Comparison of ENCODE assay signal across 2 cellular contexts in the genomic region with DNA sequence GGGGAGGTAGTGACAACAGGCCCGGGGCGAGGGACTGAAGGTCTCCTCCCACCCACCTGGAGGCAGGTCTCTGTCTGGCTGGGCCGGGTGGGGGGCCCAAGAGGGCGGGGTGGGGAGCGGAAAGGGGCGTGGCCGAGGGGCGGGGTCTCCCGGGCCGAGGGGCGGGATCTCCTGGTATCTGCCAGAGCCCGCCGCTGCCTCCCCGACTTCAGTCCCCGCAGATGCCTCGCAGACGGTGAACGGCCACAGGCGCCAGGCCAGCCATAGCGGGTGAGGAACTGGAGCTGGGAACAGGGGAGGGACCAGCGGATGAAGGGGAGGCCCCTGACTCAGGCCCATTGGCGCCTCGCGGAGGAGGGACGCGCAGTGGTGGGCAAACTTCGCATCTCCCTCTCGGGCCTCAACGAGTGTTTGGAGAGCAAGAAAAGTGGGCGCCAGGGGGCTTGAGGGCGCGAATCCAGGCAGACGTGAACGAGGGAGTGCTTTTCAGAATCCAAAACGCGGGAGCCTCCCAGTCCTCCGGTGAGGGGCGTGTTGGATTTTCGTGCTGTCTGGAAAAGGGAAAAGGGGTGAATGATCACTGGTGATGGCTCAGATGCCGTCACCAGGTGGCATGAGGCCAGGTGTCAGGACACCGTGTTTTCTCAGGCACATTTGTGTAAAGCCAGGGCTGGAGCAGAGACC.
TF ChIP-seq lines count a peak whose summit lies in the region.

A gene with protein sequence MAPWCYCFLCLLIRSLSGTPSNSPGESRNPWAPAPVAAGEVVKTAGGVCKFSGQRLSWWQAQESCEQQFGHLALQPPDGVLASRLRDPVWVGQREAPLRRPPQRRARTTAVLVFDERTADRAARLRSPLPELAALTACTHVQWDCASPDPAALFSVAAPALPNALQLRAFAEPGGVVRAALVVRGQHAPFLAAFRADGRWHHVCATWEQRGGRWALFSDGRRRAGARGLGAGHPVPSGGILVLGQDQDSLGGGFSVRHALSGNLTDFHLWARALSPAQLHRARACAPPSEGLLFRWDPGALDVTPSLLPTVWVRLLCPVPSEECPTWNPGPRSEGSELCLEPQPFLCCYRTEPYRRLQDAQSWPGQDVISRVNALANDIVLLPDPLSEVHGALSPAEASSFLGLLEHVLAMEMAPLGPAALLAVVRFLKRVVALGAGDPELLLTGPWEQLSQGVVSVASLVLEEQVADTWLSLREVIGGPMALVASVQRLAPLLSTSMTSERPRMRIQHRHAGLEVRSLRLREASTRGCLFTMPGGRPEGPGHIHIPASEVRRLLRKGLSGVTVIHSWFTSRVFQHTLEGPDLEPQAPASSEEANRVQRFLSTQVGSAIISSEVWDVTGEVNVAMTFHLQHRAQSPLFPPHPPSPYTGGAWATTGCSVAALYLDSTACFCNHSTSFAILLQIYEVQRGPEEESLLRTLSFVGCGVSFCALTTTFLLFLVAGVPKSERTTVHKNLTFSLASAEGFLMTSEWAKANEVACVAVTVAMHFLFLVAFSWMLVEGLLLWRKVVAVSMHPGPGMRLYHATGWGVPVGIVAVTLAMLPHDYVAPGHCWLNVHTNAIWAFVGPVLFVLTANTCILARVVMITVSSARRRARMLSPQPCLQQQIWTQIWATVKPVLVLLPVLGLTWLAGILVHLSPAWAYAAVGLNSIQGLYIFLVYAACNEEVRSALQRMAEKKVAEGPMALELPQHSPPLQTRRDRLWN (plus strand): TSS at position 211 of the 684 bp plus-strand sequence. CDS start 1,216 bp downstream, outside the sequence.

TF ChIP-seq in GM23338, 12 proteins besides CTCF, POLR2A, EP300 and RAD21:
- no peak for TF ChIP-seq CREB1 (CRISPR knock-in tag; IDR thresholded peaks at IDR 0.05; ENCODE audit: low read depth)
- TF ChIP-seq ZNF114 (CRISPR knock-in tag; IDR thresholded peaks at IDR 0.05): no peak
- peak; percentile 89 for TF ChIP-seq POLR2AphosphoS5 (IDR thresholded peaks at IDR 0.05; ENCODE audit: low read depth)
- no peak for TF ChIP-seq EZH2 (IDR thresholded peaks at IDR 0.05; ENCODE audit: low read depth, unreplicated experiment)
- no peak for TF ChIP-seq EZH2phosphoT487 (IDR thresholded peaks at IDR 0.05; ENCODE audit: unreplicated experiment)
- TF ChIP-seq ZNF331 (CRISPR knock-in tag; IDR thresholded peaks at IDR 0.05; ENCODE audit: low read depth): no peak
- TF ChIP-seq STAT1 (IDR thresholded peaks at IDR 0.05; ENCODE audit: unreplicated experiment): no peak
- TF ChIP-seq, protein P1, sequence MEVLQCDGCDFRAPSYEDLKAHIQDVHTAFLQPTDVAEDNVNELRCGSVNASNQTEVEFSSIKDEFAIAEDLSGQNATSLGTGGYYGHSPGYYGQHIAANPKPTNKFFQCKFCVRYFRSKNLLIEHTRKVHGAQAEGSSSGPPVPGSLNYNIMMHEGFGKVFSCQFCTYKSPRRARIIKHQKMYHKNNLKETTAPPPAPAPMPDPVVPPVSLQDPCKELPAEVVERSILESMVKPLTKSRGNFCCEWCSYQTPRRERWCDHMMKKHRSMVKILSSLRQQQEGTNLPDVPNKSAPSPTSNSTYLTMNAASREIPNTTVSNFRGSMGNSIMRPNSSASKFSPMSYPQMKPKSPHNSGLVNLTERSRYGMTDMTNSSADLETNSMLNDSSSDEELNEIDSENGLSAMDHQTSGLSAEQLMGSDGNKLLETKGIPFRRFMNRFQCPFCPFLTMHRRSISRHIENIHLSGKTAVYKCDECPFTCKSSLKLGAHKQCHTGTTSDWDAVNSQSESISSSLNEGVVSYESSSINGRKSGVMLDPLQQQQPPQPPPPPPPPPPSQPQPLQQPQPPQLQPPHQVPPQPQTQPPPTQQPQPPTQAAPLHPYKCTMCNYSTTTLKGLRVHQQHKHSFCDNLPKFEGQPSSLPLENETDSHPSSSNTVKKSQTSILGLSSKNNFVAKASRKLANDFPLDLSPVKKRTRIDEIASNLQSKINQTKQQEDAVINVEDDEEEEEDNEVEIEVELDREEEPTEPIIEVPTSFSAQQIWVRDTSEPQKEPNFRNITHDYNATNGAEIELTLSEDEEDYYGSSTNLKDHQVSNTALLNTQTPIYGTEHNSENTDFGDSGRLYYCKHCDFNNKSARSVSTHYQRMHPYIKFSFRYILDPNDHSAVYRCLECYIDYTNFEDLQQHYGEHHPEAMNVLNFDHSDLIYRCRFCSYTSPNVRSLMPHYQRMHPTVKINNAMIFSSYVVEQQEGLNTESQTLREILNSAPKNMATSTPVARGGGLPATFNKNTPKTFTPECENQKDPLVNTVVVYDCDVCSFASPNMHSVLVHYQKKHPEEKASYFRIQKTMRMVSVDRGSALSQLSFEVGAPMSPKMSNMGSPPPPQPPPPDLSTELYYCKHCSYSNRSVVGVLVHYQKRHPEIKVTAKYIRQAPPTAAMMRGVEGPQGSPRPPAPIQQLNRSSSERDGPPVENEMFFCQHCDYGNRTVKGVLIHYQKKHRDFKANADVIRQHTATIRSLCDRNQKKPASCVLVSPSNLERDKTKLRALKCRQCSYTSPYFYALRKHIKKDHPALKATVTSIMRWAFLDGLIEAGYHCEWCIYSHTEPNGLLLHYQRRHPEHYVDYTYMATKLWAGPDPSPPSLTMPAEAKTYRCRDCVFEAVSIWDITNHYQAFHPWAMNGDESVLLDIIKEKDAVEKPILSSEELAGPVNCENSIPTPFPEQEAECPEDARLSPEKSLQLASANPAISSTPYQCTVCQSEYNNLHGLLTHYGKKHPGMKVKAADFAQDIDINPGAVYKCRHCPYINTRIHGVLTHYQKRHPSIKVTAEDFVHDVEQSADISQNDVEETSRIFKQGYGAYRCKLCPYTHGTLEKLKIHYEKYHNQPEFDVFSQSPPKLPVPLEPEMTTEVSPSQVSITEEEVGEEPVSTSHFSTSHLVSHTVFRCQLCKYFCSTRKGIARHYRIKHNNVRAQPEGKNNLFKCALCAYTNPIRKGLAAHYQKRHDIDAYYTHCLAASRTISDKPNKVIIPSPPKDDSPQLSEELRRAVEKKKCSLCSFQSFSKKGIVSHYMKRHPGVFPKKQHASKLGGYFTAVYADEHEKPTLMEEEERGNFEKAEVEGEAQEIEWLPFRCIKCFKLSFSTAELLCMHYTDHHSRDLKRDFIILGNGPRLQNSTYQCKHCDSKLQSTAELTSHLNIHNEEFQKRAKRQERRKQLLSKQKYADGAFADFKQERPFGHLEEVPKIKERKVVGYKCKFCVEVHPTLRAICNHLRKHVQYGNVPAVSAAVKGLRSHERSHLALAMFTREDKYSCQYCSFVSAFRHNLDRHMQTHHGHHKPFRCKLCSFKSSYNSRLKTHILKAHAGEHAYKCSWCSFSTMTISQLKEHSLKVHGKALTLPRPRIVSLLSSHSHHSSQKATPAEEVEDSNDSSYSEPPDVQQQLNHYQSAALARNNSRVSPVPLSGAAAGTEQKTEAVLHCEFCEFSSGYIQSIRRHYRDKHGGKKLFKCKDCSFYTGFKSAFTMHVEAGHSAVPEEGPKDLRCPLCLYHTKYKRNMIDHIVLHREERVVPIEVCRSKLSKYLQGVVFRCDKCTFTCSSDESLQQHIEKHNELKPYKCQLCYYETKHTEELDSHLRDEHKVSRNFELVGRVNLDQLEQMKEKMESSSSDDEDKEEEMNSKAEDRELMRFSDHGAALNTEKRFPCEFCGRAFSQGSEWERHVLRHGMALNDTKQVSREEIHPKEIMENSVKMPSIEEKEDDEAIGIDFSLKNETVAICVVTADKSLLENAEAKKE (CRISPR knock-in tag; IDR thresholded peaks at IDR 0.05): no peak

TF ChIP-seq in GM12878, 131 proteins besides CTCF, POLR2A, EP300 and RAD21 (continued from another document):
- TF ChIP-seq POLR2AphosphoS5 (IDR thresholded peaks at IDR 0.05; ENCODE audit: low read length) (no peak), CREB1 (IDR thresholded peaks at IDR 0.05; ENCODE audit: low read depth) (no peak), NFYA (IDR thresholded peaks at IDR 0.05; ENCODE audit: borderline replicate concordance, low read depth, low read length) (no peak), CHD2 (IDR thresholded peaks at IDR 0.05; ENCODE audit: borderline replicate concordance, low read depth, low read length) (no peak), CBX5 (IDR thresholded peaks at IDR 0.05; ENCODE audit: low read depth) (no peak), KAT2A (conservative IDR thresholded peaks at IDR 0.05; ENCODE audit: control insufficient read depth, low read depth, low read length) (no peak)
TF ChIP-seq in GM12878: peak in this region for 0.
